In the genomic region with DNA sequence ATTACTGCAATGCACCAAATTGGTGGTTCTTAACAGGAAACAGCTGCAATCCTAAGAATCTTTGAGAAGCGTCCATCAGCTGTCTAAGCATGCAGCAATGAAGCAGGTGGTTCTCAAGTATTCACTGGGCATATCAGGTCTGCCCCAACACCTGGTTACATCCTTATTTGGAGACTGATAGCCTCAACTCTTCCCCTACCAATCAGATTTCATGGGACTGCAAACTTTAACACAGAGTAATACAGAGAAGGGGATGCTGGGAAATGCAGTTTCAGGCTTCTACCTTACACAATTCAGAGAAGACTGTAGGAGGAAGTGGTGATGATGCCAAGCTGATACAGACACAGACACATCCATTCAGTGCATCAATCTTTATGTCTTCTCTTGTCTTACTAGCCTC, we compare ENCODE assay signal across 10 cellular contexts.
DNase-seq lines count a peak whose midpoint lies in the region; ATAC-seq and TF ChIP-seq lines count a peak whose summit lies in the region.
"Had no signal": no experiment of that assay in that cellular context is flagged by ENCODE, and none has a peak within 500 bp of the region (broad histone marks: within the 10 kb centered on the region; RNA-seq: fewer than 3 reads in every experiment).

No MANE protein-coding gene starts in this region.

- 49 to 61% methylated on average over 1 of the region's 1 CpG for WGBS in sigmoid colon, 2 donors

- H3K4me2 ChIP-seq in Loucy (ENCODE audit: low read depth, low read length, poor library complexity, severe bottlenecking) = no peak overlapping the region

- H3K27me3 Mint-ChIP-seq in MCF 10A (ENCODE audit: insufficient read depth, unreplicated experiment) = no peaks in the 10 kb centered on the region

- H3K9me3 ChIP-seq in Loucy (ENCODE audit: insufficient read depth, low read depth, low read length) (peaks cover 4% of the 10 kb centered on the region; the same call in 1 of the 2 replicates), sigmoid colon (no peaks in the 10 kb centered on the region)

- no peak for TF ChIP-seq EP300 in sigmoid colon (IDR thresholded peaks at IDR 0.05)

- no peak overlapping the region for H3K27ac ChIP-seq in sigmoid colon
- H3K27ac ChIP-seq: left ventricle myocardium inferior had no signal

- no peaks in the 10 kb centered on the region for H3K9me2 ChIP-seq in Loucy (replicated peaks; ENCODE audit: low read depth, low read length)

- no peak overlapping the region for H3K27ac Mint-ChIP-seq in MCF 10A (ENCODE audit: low read depth, unreplicated experiment)

- peak overlapping the region; percentile 24; the same call in 1 of the 2 replicates for H2AFZ ChIP-seq in Loucy (ENCODE audit: low read length)

- H3K4me3 Mint-ChIP-seq in MCF 10A (ENCODE audit: unreplicated experiment) = no peak overlapping the region

- intact Hi-C loops in MCF 10A (cut with micrococcal nuclease) (no loop called here), sigmoid colon (cut with DNase I) (no loop called here)

- no peaks in the 10 kb centered on the region for H3K79me2 ChIP-seq in Loucy (ENCODE audit: insufficient read depth, low read length)

- TF ChIP-seq CTCF in Loucy (conservative IDR thresholded peaks at IDR 0.05; ENCODE audit: low read length) (no peak), MCF 10A (IDR thresholded peaks at IDR 0.05; ENCODE audit: unreplicated experiment) (no peak), sigmoid colon (IDR thresholded peaks at IDR 0.05) (no peak)

- CTCF ChIA-PET in MCF 10A (lab: Yijun Ruan, JAX) = no interaction called here

- H3K4me1 ChIP-seq in Loucy (ENCODE audit: insufficient read depth, low read length, poor library complexity, severe bottlenecking) = peaks cover 9% of the 10 kb centered on the region
- peaks cover 0 to 3% (median 0%) of the 10 kb centered on the region in 4 donors for H3K4me1 ChIP-seq in sigmoid colon

- no peaks in the 10 kb centered on the region for H4K20me1 ChIP-seq in Loucy (ENCODE audit: insufficient read depth, low read length, poor library complexity, severe bottlenecking)

- H3K36me3 ChIP-seq in Loucy (ENCODE audit: insufficient read depth, low read length) (no peaks in the 10 kb centered on the region), sigmoid colon (no peaks in the 10 kb centered on the region)
- H3K36me3 ChIP-seq: left ventricle myocardium inferior had no signal

- no TSS peak for BruUV-seq in MCF 10A (replicated peaks; lab: Mats Ljungman, UMichigan)

- DNase-seq in iPS DF 19.7 (ENCODE audit: low read depth, low spot score) (peak; percentile 68), MCF 10A (ENCODE audit: unreplicated experiment) (no peak), sigmoid colon (no peak)
- no peak for DNase-seq in stimulated activated CD4-positive, alpha-beta T cell treated with anti-CD3 and anti-CD28 coated beads, Interleukin-2, amount 100 ng/mL, for 48 hours
- no peak for DNase-seq in activated naive CD4-positive, alpha-beta T cell (lab: John Stamatoyannopoulos, UW)
- DNase-seq: activated T-cell treated with anti-CD3 and anti-CD28 coated beads, Interleukin-2, amount 50 U/mL, for 1 hour; left ventricle myocardium inferior had no signal

- peak; percentile 32 for ATAC-seq in GM18508 (IDR thresholded peaks at IDR 0.05; ENCODE audit: insufficient read depth, unreplicated experiment)
- peak; percentile 40 for ATAC-seq in GM21576 (IDR thresholded peaks at IDR 0.05; ENCODE audit: unreplicated experiment)

- no peaks in the 10 kb centered on the region for H3F3A ChIP-seq in Loucy (ENCODE audit: low read depth)

- peaks cover 14% of the 10 kb centered on the region for H3K4me1 Mint-ChIP-seq in MCF 10A (ENCODE audit: insufficient read depth, unreplicated experiment)

- no peak overlapping the region for H3K4me3 ChIP-seq in Loucy (ENCODE audit: low read length, poor library complexity, severe bottlenecking)
- H3K4me3 ChIP-seq in sigmoid colon = no peak overlapping the region
- H3K4me3 ChIP-seq: left ventricle myocardium inferior had no signal

- H3K36me3 Mint-ChIP-seq in MCF 10A (ENCODE audit: insufficient read depth, unreplicated experiment) = no peaks in the 10 kb centered on the region

- H3K9ac ChIP-seq in Loucy (ENCODE audit: low read depth, low read length, poor library complexity, severe bottlenecking) = no peak overlapping the region

- no peaks in the 10 kb centered on the region for H3K27me3 ChIP-seq in Loucy (ENCODE audit: insufficient read depth, low read length, poor library complexity, severe bottlenecking)
- no peaks in the 10 kb centered on the region for H3K27me3 ChIP-seq in sigmoid colon

- peaks cover 9% of the 10 kb centered on the region for H3K9me3 Mint-ChIP-seq in MCF 10A (ENCODE audit: unreplicated experiment)

- no peak for TF ChIP-seq POLR2A in sigmoid colon (IDR thresholded peaks at IDR 0.05)

- POLR2A ChIA-PET in MCF 10A (lab: Yijun Ruan, JAX) = no interaction called here
